8 cellular contexts compared by ENCODE assay signal in genomic region chr14:76812422-76813383, GRCh38. TPM values are rescaled to one million over a fixed set of nuclear protein-coding genes. Genes with fewer than 3 reads are reported as not detected.
A peak's percentile ranks its signal among the peaks of the same experiment; 100 is the strongest.
DNase-seq lines count a peak whose midpoint lies in the region; ATAC-seq and TF ChIP-seq lines count a peak whose summit lies in the region.

TSS of gene ANGEL1 (minus strand) at chr14:76812882. CDS start at chr14:76812827, 55 bp downstream.

- peak within 1 kb of the TSS; percentile 62 for H3K18ac ChIP-seq in H9 (ENCODE audit: insufficient read length, low read depth, low read length)

- H3K23me2 ChIP-seq in H9 (ENCODE audit: insufficient read length, low read depth, low read length, poor library complexity, severe bottlenecking) = peaks cover 10% of the 10 kb centered on the region

- peak; percentile 87 for TF ChIP-seq POLR2A in Raji (IDR thresholded peaks at IDR 0.05; ENCODE audit: insufficient read depth, low read depth, low read length)

- H2AFZ ChIP-seq in H9 (ENCODE audit: low read length) = peak within 1 kb of the TSS; percentile 84

- peak; percentile 90 to 94 for ATAC-seq in naive thymus-derived CD8-positive, alpha-beta T cell
- peak; percentile 93 to 94 for ATAC-seq in stimulated activated naive B cell treated with anti-CD40 and anti-IgM and Interleukin-4, amounts not matched to agents 10 μg/mL and 1 μg/mL and 100 μg/mL, for 72 hours (replicated peaks)

- H2AK5ac ChIP-seq in H9 (ENCODE audit: insufficient read length, low read length) = no peak within 1 kb of the TSS

- H3K27me3 Mint-ChIP-seq in H9 (ENCODE audit: low read depth) = no peaks in the 10 kb centered on the region
- H3K27me3 Mint-ChIP-seq in naive thymus-derived CD8-positive, alpha-beta T cell = no peaks in the 10 kb centered on the region
- no peaks in the 10 kb centered on the region for H3K27me3 Mint-ChIP-seq in stimulated activated naive B cell treated with anti-CD40 and anti-IgM and Interleukin-4, amounts not matched to agents 10 μg/mL and 1 μg/mL and 100 μg/mL, for 72 hours

- no peak within 1 kb of the TSS for H2BK120ac ChIP-seq in H9 (ENCODE audit: low read depth, low read length, poor library complexity, severe bottlenecking)

- H3K4me3 Mint-ChIP-seq in H9 = peak within 1 kb of the TSS; percentile 88 to 93
- peak within 1 kb of the TSS; percentile 86 to 97 (median 94) for H3K4me3 Mint-ChIP-seq in naive thymus-derived CD8-positive, alpha-beta T cell
- H3K4me3 Mint-ChIP-seq in stimulated activated naive B cell treated with anti-CD40 and anti-IgM and Interleukin-4, amounts not matched to agents 10 μg/mL and 1 μg/mL and 100 μg/mL, for 72 hours = peak within 1 kb of the TSS; percentile 97

- H2BK12ac ChIP-seq in H9 (ENCODE audit: insufficient read length, low read depth, low read length) = no peak within 1 kb of the TSS

- peak within 1 kb of the TSS; percentile 49 for H3K9ac ChIP-seq in H9 (ENCODE audit: extremely low read depth, insufficient read length, low read length)

- no peak within 1 kb of the TSS for H2BK5ac ChIP-seq in H9 (ENCODE audit: insufficient read length, low read length)

- peak within 1 kb of the TSS; percentile 50 for H4K5ac ChIP-seq in H9 (ENCODE audit: insufficient read length, low read depth, low read length)

- peak within 1 kb of the TSS; percentile 50 for H3K14ac ChIP-seq in H9 (ENCODE audit: insufficient read depth, low read length)

- no peaks in the 10 kb centered on the region for H3K79me2 ChIP-seq in H9 (ENCODE audit: insufficient read depth, low read length)

- peaks cover 17 to 18% of the 10 kb centered on the region in 2 experiments for H3K4me1 Mint-ChIP-seq in H9
- H3K4me1 Mint-ChIP-seq in naive thymus-derived CD8-positive, alpha-beta T cell = peaks cover 21 to 47% (median 33%) of the 10 kb centered on the region in 4 donors
- H3K4me1 Mint-ChIP-seq in stimulated activated naive B cell treated with anti-CD40 and anti-IgM and Interleukin-4, amounts not matched to agents 10 μg/mL and 1 μg/mL and 100 μg/mL, for 72 hours = peaks cover 17 to 33% of the 10 kb centered on the region in 2 donors

- POLR2A ChIA-PET in naive thymus-derived CD8-positive, alpha-beta T cell (lab: Charles Lee) = interaction anchor here (0.5 to 2.0 kb wide), 10 partner anchors 8 to 1933 kb away, joined by 3 to 7 read pairs (median 4); partner anchors contain the start of genes GSTZ1, POMT2 and VASH1

- DNase-seq in EL = peak; percentile 94
- DNase-seq in H9 = peak; percentile 97
- peak; percentile 89 for DNase-seq in M059J (ENCODE audit: low read depth)
- DNase-seq in activated T-helper 9 cell treated with anti-CD3 and anti-CD28 coated beads, Interleukin-2, amount 50 U/mL, for 16 hours (ENCODE audit: low read depth) = peak; percentile 94
- peak; percentile 88 for DNase-seq in fibroblast of peridontal ligament (ENCODE audit: extremely low read depth)
- peak; percentile 93 to 98 (median 96) for DNase-seq in naive thymus-derived CD8-positive, alpha-beta T cell
- peak; percentile 96 for DNase-seq in stimulated activated naive B cell treated with anti-CD40 and anti-IgM and Interleukin-4, amounts not matched to agents 10 μg/mL and 1 μg/mL and 100 μg/mL, for 72 hours

- H3T11ph ChIP-seq in H9 (ENCODE audit: low read length) = no peak within 1 kb of the TSS

- H3K36me3 Mint-ChIP-seq in H9 (ENCODE audit: insufficient read depth in 1 of 3, low read depth in 3 of 3) = peaks cover 10 to 21% (median 13%) of the 10 kb centered on the region in 3 experiments; a peak in 6 of 7 replicates
- H3K36me3 Mint-ChIP-seq in naive thymus-derived CD8-positive, alpha-beta T cell = peaks cover 0 to 20% (median 10%) of the 10 kb centered on the region in 3 donors
- peaks cover 8 to 18% of the 10 kb centered on the region in 2 donors for H3K36me3 Mint-ChIP-seq in stimulated activated naive B cell treated with anti-CD40 and anti-IgM and Interleukin-4, amounts not matched to agents 10 μg/mL and 1 μg/mL and 100 μg/mL, for 72 hours

- H3K27ac ChIP-seq in H9 (ENCODE audit: insufficient read length, low read depth, low read length) = no peak within 1 kb of the TSS

- H4K20me1 ChIP-seq in H9 (ENCODE audit: control insufficient read depth, insufficient read depth, insufficient read length) = no peaks in the 10 kb centered on the region

- H3K4ac ChIP-seq in H9 (ENCODE audit: low read depth, low read length) = no peak within 1 kb of the TSS

- H3K4me1 ChIP-seq in H9 (ENCODE audit: insufficient read depth, low read length) = peaks cover 4% of the 10 kb centered on the region; the same call in 1 of the 2 replicates

- no peak within 1 kb of the TSS for H2BK15ac ChIP-seq in H9 (ENCODE audit: low read depth, low read length)

- no peaks in the 10 kb centered on the region; a peak in 1 of 5 replicates for H3K9me3 Mint-ChIP-seq in H9
- no peaks in the 10 kb centered on the region for H3K9me3 Mint-ChIP-seq in naive thymus-derived CD8-positive, alpha-beta T cell
- no peaks in the 10 kb centered on the region for H3K9me3 Mint-ChIP-seq in stimulated activated naive B cell treated with anti-CD40 and anti-IgM and Interleukin-4, amounts not matched to agents 10 μg/mL and 1 μg/mL and 100 μg/mL, for 72 hours

- H2BK20ac ChIP-seq in H9 (ENCODE audit: low read depth, low read length, poor library complexity, severe bottlenecking) = no peak within 1 kb of the TSS

- no peak for TF ChIP-seq CTCF in H9 (conservative IDR thresholded peaks at IDR 0.05)

- H3K9me3 ChIP-seq in H9 (ENCODE audit: control insufficient read depth, low read depth, low read length) = no peaks in the 10 kb centered on the region

- H3K4me2 ChIP-seq in H9 (ENCODE audit: insufficient read depth, insufficient read length, low read length) = peak within 1 kb of the TSS; percentile 92

- no CpG with 5 or more reads among the region's 69 CpGs for WGBS in H9 (ENCODE audit: extremely low coverage, insufficient read length, low lambda C conversion rate)

- H3K27ac Mint-ChIP-seq in H9 = peak within 1 kb of the TSS; percentile 53 to 87 (median 74); a peak in 4 of 7 replicates
- peak within 1 kb of the TSS; percentile 87 to 98 (median 96) for H3K27ac Mint-ChIP-seq in naive thymus-derived CD8-positive, alpha-beta T cell
- peak within 1 kb of the TSS; percentile 94 for H3K27ac Mint-ChIP-seq in stimulated activated naive B cell treated with anti-CD40 and anti-IgM and Interleukin-4, amounts not matched to agents 10 μg/mL and 1 μg/mL and 100 μg/mL, for 72 hours

- H3K27me3 ChIP-seq in H9 (ENCODE audit: insufficient read depth, low read length) = no peaks in the 10 kb centered on the region

- H4K8ac ChIP-seq in H9 (replicated peaks; ENCODE audit: insufficient read length, low read depth, low read length) = no peak within 1 kb of the TSS

- no peaks in the 10 kb centered on the region for H3K79me1 ChIP-seq in H9 (ENCODE audit: insufficient read depth, low read depth, low read length, poor library complexity, severe bottlenecking)

- H3K23ac ChIP-seq in H9 (ENCODE audit: insufficient read length, low read depth, low read length) = no peak within 1 kb of the TSS

- H3K56ac ChIP-seq in H9 (ENCODE audit: insufficient read length, low read depth, low read length) = no peak within 1 kb of the TSS

- H4K91ac ChIP-seq in H9 (ENCODE audit: insufficient read length, low read depth, low read length) = no peak within 1 kb of the TSS

RNA-seq across cellular contexts. Expression of gene ANGEL1, which starts in this region (rescaled TPM):
- 21.5 TPM in 2 replicates for total RNA-seq in H9 (2021)
- 1.0 and 6.6 TPM in 2 replicates for total RNA-seq in M059J (2014; rRNA removed; shearing (Covaris generic))
- total RNA-seq in naive thymus-derived CD8-positive, alpha-beta T cell = 10 to 100 TPM; 30.7 to 32.2 TPM
- polyA plus RNA-seq in naive thymus-derived CD8-positive, alpha-beta T cell = 10 to 100 TPM; 26.7 to 27.6 (median 27.5) TPM
